12 cellular contexts compared by ENCODE assay signal in the genomic region with DNA sequence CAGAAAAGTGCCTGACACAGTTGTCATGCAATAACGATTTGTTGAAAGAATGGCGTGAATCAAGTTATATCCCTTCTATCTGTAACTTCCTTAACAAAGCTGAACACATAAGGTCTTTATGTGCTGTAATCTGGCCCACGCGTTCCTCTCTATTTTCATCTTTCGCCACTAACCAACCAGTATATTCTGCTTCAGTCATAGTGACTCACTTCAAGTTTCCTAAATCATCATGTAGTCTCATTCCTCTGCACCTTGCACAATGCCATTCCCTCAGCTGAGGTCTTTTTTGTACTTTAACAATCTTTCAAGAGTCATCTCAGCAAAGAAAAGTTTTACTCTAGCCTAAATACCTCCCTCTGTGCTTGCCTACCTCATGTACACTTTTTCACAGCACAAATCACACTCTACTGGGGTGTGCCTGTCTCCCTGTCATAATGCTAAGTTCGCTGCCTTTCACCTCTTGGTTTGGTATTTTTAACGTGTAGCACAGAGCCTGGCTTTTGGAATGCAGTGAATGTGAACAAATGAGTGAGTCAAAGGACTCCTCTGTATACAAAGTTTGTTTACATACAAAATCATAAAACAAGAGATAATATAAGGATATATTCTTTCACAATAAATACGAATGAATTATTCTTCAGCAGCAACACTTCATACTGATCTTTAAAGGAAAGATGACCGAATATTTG. TPM values are rescaled to one million over a fixed set of nuclear protein-coding genes. Genes with fewer than 3 reads are reported as not detected.
DNase-seq lines count a peak whose midpoint lies in the region; ATAC-seq, FAIRE-seq and TF ChIP-seq lines count a peak whose summit lies in the region.
"Had no signal": no experiment of that assay in that cellular context is flagged by ENCODE, and none has a peak within 500 bp of the region (broad histone marks: within the 10 kb centered on the region; RNA-seq: fewer than 3 reads in every experiment).

No MANE protein-coding gene starts in this region.

- peaks cover 2% of the 10 kb centered on the region for H3K9me3 Mint-ChIP-seq in glutamatergic neuron (ENCODE audit: unreplicated experiment)

- TF ChIP-seq POLR2A in HepG2 (IDR thresholded peaks at IDR 0.05; ENCODE audit: insufficient read depth in 1 of 2, low read depth in 2 of 2, low read length in 2 of 2) (no peak), right lobe of liver (IDR thresholded peaks at IDR 0.05) (no peak)

- peaks cover 5% of the 10 kb centered on the region for H3K27me3 Mint-ChIP-seq in glutamatergic neuron (ENCODE audit: unreplicated experiment)

- no peak overlapping the region for H3K4me3 ChIP-seq in HepG2 (replicated peaks in 1 of 3; ENCODE audit: insufficient read depth in 1 of 3, low read depth in 2 of 3, low read length in 3 of 3)
- no peak overlapping the region for H3K4me3 ChIP-seq in right lobe of liver

- H3K4me1 ChIP-seq in HepG2 (ENCODE audit: insufficient read depth, low read length) (peaks cover 55% of the 10 kb centered on the region), right lobe of liver (peaks cover 0 to 13% (median 3%) of the 10 kb centered on the region in 4 donors)
- H3K4me1 ChIP-seq: BE2C had no signal

- FAIRE-seq in HepG2 (lab: Jason Lieb, UNC), result no peak
- no peak for FAIRE-seq in urothelium cell line (lab: Jason Lieb, UNC)
- FAIRE-seq: RCC 7860 had no signal

- peak overlapping the region; percentile 10 for H2AFZ ChIP-seq in HepG2 (ENCODE audit: low read length)

- no peak overlapping the region for H3K27ac Mint-ChIP-seq in glutamatergic neuron (ENCODE audit: unreplicated experiment)

- POLR2A ChIA-PET in HepG2 (lab: Yijun Ruan, JAX), result no interaction called here

- no peaks in the 10 kb centered on the region for H3K36me3 ChIP-seq in HepG2 (replicated peaks in 1 of 2; ENCODE audit: control insufficient read depth in 1 of 2, insufficient read depth in 2 of 2, low read length in 2 of 2)
- H3K36me3 ChIP-seq in right lobe of liver, result no peaks in the 10 kb centered on the region
- H3K36me3 ChIP-seq: BE2C had no signal

- no TSS peak for BruUV-seq in HepG2 (replicated peaks; lab: Mats Ljungman, UMichigan)

- H3K27me3 ChIP-seq in HepG2 (ENCODE audit: control insufficient read depth in 1 of 2, insufficient read depth in 2 of 2, low read length in 2 of 2) (no peaks in the 10 kb centered on the region; a peak in 1 of 5 replicates), right lobe of liver (no peaks in the 10 kb centered on the region)
- H3K27me3 ChIP-seq: BE2C had no signal

- ATAC-seq in HepG2 (no peak), right lobe of liver (no peak), HG03108 (IDR thresholded peaks at IDR 0.05; ENCODE audit: unreplicated experiment) (no peak)

- intact Hi-C loops in HepG2 (cut with micrococcal nuclease; ENCODE audit: unreplicated experiment), result no loop called here
- intact Hi-C loops in right lobe of liver (cut with DNase I), result no loop called here

- no peaks in the 10 kb centered on the region for H3K36me3 Mint-ChIP-seq in glutamatergic neuron (ENCODE audit: unreplicated experiment)

- TF ChIP-seq RAD21 in HepG2 (CRISPR knock-in tag; IDR thresholded peaks at IDR 0.05), result no peak

- H3K9ac ChIP-seq in HepG2 (ENCODE audit: insufficient read depth, low read depth, low read length), result no peak overlapping the region

- peaks cover 8% of the 10 kb centered on the region for H3K79me2 ChIP-seq in HepG2 (ENCODE audit: insufficient read depth, low read length)

- H3K4me1 Mint-ChIP-seq in glutamatergic neuron (ENCODE audit: low read depth, unreplicated experiment), result peaks cover 9% of the 10 kb centered on the region

- in situ Hi-C loops in HepG2 (cut with HindIII; ENCODE audit: extremely low pct_ligation_motif_present, low pct_unique_long_range_greater_than_20kb), result loop anchor here (25.0 kb wide), 1 partner anchor 531 kb away; a partner anchor contains a TSS

- DNase-seq in HepG2 (ENCODE audit: low spot score) (no peak), right lobe of liver (no peak), RKO (ENCODE audit: low spot score) (peak; percentile 84), fibroblast of gingiva (ENCODE audit: low read depth) (peak; percentile 57), urothelium cell line (ENCODE audit: low spot score) (peak; percentile 18), DMS53 treated with DMSO at 0.1 percent for 48 hours (lab: John Stamatoyannopoulos, UW; ENCODE audit: unreplicated experiment) (no peak), glutamatergic neuron (no peak)
- DNase-seq: anterior cingulate cortex; BE2C; effector CD8-positive, alpha-beta T cell had no signal

- WGBS in HepG2 (ENCODE audit: low lambda C conversion rate), result 50% methylated on average over 9 of the region's 9 CpGs
- WGBS in right lobe of liver (ENCODE audit: insufficient coverage, low coverage, low lambda C conversion rate, missing lambda C conversion rate), result 71% methylated on average over 9 of the region's 9 CpGs

- H4K20me1 ChIP-seq in HepG2 (ENCODE audit: insufficient read depth, low read length), result no peaks in the 10 kb centered on the region

- TF ChIP-seq EP300 in HepG2 (IDR thresholded peaks at IDR 0.05; ENCODE audit: low read depth in 2 of 2, low read length in 2 of 2), result no peak
- TF ChIP-seq EP300 in HepG2 (CRISPR knock-in tag; IDR thresholded peaks at IDR 0.05; ENCODE audit: borderline replicate concordance), result no peak

- no peaks in the 10 kb centered on the region for H3K9me3 ChIP-seq in HepG2 (ENCODE audit: low read length)
- no peaks in the 10 kb centered on the region for H3K9me3 ChIP-seq in right lobe of liver
- H3K9me3 ChIP-seq: BE2C had no signal

- no peak overlapping the region for H3K27ac ChIP-seq in HepG2 (ENCODE audit: extremely low read length, insufficient read depth, low read length)
- H3K27ac ChIP-seq in right lobe of liver, result no peak overlapping the region

- H3K4me2 ChIP-seq in HepG2 (ENCODE audit: low read depth, low read length), result peak overlapping the region; percentile 48

- CTCF ChIA-PET in HepG2 (lab: Yijun Ruan, JAX; ENCODE audit: low intra/inter-chr PET ratio, low total read pairs), result no interaction called here

- TF ChIP-seq CTCF in HepG2 (CRISPR knock-in tag; IDR thresholded peaks at IDR 0.05), result no peak
- no peak for TF ChIP-seq CTCF in right lobe of liver (IDR thresholded peaks at IDR 0.05)
- no peak for TF ChIP-seq CTCF in glutamatergic neuron (IDR thresholded peaks at IDR 0.05; ENCODE audit: partially characterized antibody, unreplicated experiment)

- H3K4me3 Mint-ChIP-seq in glutamatergic neuron (ENCODE audit: unreplicated experiment), result no peak overlapping the region

TF ChIP-seq in HepG2, 621 proteins besides CTCF, POLR2A, EP300 and RAD21:
- TF ChIP-seq FOSL2 (CRISPR knock-in tag; IDR thresholded peaks at IDR 0.05) (0 out of 2 replicates have a peak, but pooled peaks have one; percentile 6), ZNF841 (CRISPR knock-in tag; IDR thresholded peaks at IDR 0.05; ENCODE audit: borderline replicate concordance) (no peak), ZNF24 (IDR thresholded peaks at IDR 0.05) (0 out of 2 replicates have a peak, but pooled peaks have one; percentile 62)

RNA-seq across cellular contexts. Expression of a gene that starts 2.9 kb away (rescaled TPM):
- total RNA-seq in HepG2 (2016; rRNA removed; fragmentation: Illumina TruSeq; extraction: Trizol) (21.3 and 36.9 TPM in 2 replicates), right lobe of liver (10 to 100 TPM; 20.8 to 44.1 (median 27.6) TPM), glutamatergic neuron (ENCODE audit: unreplicated experiment) (47.9 TPM)
- 4.4 and 5.2 TPM in 2 replicates for total RNA-seq in HepG2 (2016; cell fraction: cytosol; rRNA removed; fragmentation: Illumina TruSeq; extraction: Trizol; ENCODE audit: low read depth)
- 23.1 and 33.9 TPM in 2 replicates for total RNA-seq in HepG2 (2016; cell fraction: insoluble cytoplasmic fraction; rRNA removed; fragmentation: Illumina TruSeq; extraction: Trizol)
- 14.8 and 16.3 TPM in 2 replicates for total RNA-seq in HepG2 (2016; cell fraction: membrane; rRNA removed; fragmentation: Illumina TruSeq; extraction: Trizol)
- 14.6 and 15.2 TPM in 2 replicates for total RNA-seq in HepG2 (2016; cell fraction: nucleus; rRNA removed; fragmentation: Illumina TruSeq; extraction: Trizol)
- 10.2 and 14.0 TPM in 2 replicates for polyA plus RNA-seq in HepG2 (2011; rRNA removed)
- polyA plus RNA-seq in HepG2 (2011; cell fraction: cytosol; rRNA removed), result 5.4 and 7.3 TPM in 2 replicates
- 3.2 and 3.8 TPM in 2 replicates for polyA plus RNA-seq in HepG2 (2011; cell fraction: nucleus; rRNA removed)
- polyA plus RNA-seq in HepG2 (2012), result 21.3 and 28.2 TPM in 2 replicates
- polyA plus RNA-seq in HepG2 (2016; cell fraction: cytosol; fragmentation: Illumina TruSeq; extraction: Trizol; ENCODE audit: low read depth), result 6.6 and 9.0 TPM in 2 replicates
- polyA plus RNA-seq in HepG2 (2016; cell fraction: insoluble cytoplasmic fraction; fragmentation: Illumina TruSeq; extraction: Trizol; ENCODE audit: low read depth), result 48.7 and 54.8 TPM in 2 replicates
- polyA plus RNA-seq in HepG2 (2016; cell fraction: membrane; fragmentation: Illumina TruSeq; extraction: Trizol; ENCODE audit: low read depth), result 16.4 and 17.9 TPM in 2 replicates
- polyA plus RNA-seq in HepG2 (2016; cell fraction: nucleus; fragmentation: Illumina TruSeq; extraction: Trizol; ENCODE audit: insufficient read depth, low read depth), result 29.4 and 31.0 TPM in 2 replicates
- 1.9 and 2.7 TPM in 2 replicates for polyA minus RNA-seq in HepG2 (2011; rRNA and poly(A)+ RNA removed; ENCODE audit: low replicate concordance)
- 6.2 and 6.4 TPM in 2 replicates for polyA minus RNA-seq in HepG2 (2011; cell fraction: cytosol; rRNA and poly(A)+ RNA removed)
- 6.8 and 7.2 TPM in 2 replicates for polyA minus RNA-seq in HepG2 (2011; cell fraction: nucleus; rRNA and poly(A)+ RNA removed)

Comparison
In these comparisons a context has a peak if more than half of its experiments do, and no peak if none do; other contexts are left out.
1. DNase-seq: peak in RKO (single experiment), fibroblast of gingiva (single experiment) and urothelium cell line (single experiment); none in HepG2 (single experiment), right lobe of liver (0 of 3), DMS53 treated with DMSO at 0.1 percent for 48 hours (single experiment) and glutamatergic neuron (single experiment).